In the genomic region with DNA sequence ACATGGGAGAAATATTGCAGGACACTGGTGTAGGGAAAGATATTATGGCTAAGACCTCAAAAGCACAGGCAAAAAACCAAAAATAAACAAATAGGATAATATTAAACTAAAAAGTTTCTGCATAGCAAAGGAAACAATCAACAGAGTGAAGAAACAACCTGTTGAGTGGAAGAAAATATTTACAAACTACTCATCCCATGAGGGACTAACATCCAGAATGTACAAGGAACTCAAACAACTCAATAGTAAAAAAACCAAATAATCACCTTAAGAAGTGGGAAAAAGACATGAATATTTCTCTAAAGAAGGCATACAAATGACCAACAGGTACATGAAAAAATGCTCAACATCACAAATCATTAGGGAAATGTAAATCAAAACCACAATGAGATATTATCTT, we compare ENCODE assay signal across 8 cellular contexts.
"Had no signal": no experiment of that assay in that cellular context is flagged by ENCODE, and none has a peak within 500 bp of the region (broad histone marks: within the 10 kb centered on the region; RNA-seq: fewer than 3 reads in every experiment).

No MANE protein-coding gene starts in this region.

- H3K4me1 Mint-ChIP-seq: IgD-negative memory B cell had no signal

- ATAC-seq: HepG2, K562 had no signal

- H3K4me3 ChIP-seq: K562 had no signal

- H3K27ac Mint-ChIP-seq: IgD-negative memory B cell had no signal

- DNase-seq: IMR-90, KBM-7, KG1 had no signal

- H3K27ac ChIP-seq: HL-60, KMS-11 had no signal

- H3K4me3 Mint-ChIP-seq: IgD-negative memory B cell had no signal

- H3K36me3 Mint-ChIP-seq: IgD-negative memory B cell had no signal
